Comparison of ENCODE assay signal across 8 cellular contexts in genomic region chr1:40096977-40097782, GRCh38. TPM values are rescaled to one million over a fixed set of nuclear protein-coding genes. Genes with fewer than 3 reads are reported as not detected.
A peak's percentile ranks its signal among the peaks of the same experiment; 100 is the strongest.
DNase-seq lines count a peak whose midpoint lies in the region; ATAC-seq and TF ChIP-seq lines count a peak whose summit lies in the region.

Gene PPT1 (minus strand): TSS chr1:40097252. CDS start chr1:40097238, 14 bp downstream.

- H3K4me3 Mint-ChIP-seq in CD8-positive, alpha-beta memory T cell, result peak within 1 kb of the TSS; percentile 88 to 98 (median 95)
- peak within 1 kb of the TSS; percentile 87 to 99 (median 96) for H3K4me3 Mint-ChIP-seq in IgD-negative memory B cell
- H3K4me3 Mint-ChIP-seq in activated T-helper 17 cell treated with anti-CD3 and anti-CD28 coated beads, Interleukin-2, amount 50 U/mL, for 72 hours, result peak within 1 kb of the TSS; percentile 96
- H3K4me3 Mint-ChIP-seq in natural killer cell, result peak within 1 kb of the TSS; percentile 98

- peaks cover 27 to 47% (median 39%) of the 10 kb centered on the region in 3 donors for H3K4me1 Mint-ChIP-seq in CD8-positive, alpha-beta memory T cell
- H3K4me1 Mint-ChIP-seq in IgD-negative memory B cell (peaks cover 17 to 25% (median 23%) of the 10 kb centered on the region in 3 donors), natural killer cell (peaks cover 19 to 25% of the 10 kb centered on the region in 2 donors)
- H3K4me1 Mint-ChIP-seq in activated T-helper 17 cell treated with anti-CD3 and anti-CD28 coated beads, Interleukin-2, amount 50 U/mL, for 72 hours, result peaks cover 18% of the 10 kb centered on the region

- peak within 1 kb of the TSS; percentile 86 to 99 (median 98) for H3K27ac Mint-ChIP-seq in CD8-positive, alpha-beta memory T cell
- H3K27ac Mint-ChIP-seq in IgD-negative memory B cell (peak within 1 kb of the TSS; percentile 1 to 98 (median 77)), natural killer cell (peak within 1 kb of the TSS; percentile 86)
- H3K27ac Mint-ChIP-seq in activated T-helper 17 cell treated with anti-CD3 and anti-CD28 coated beads, Interleukin-2, amount 50 U/mL, for 72 hours, result peak within 1 kb of the TSS; percentile 95

- TF ChIP-seq CTCF in GM20000 (IDR thresholded peaks at IDR 0.05; ENCODE audit: extremely low read depth, missing control alignments), result no peak
- TF ChIP-seq CTCF in natural killer cell (IDR thresholded peaks at IDR 0.05), result peak; percentile 32

- CTCF ChIA-PET in CD8-positive, alpha-beta memory T cell (lab: Charles Lee), result interaction anchor here (1.8 kb wide), 1 partner anchor 15 kb away, joined by 5 read pairs; no protein-coding TSS in a partner anchor

- H3K36me3 ChIP-seq in CD8-positive, alpha-beta memory T cell (ENCODE audit: insufficient read depth, low read length), result peaks cover 5% of the 10 kb centered on the region

- DNase-seq in CD8-positive, alpha-beta memory T cell, result peak; percentile 73 to 85 (median 83)
- DNase-seq in GM20000 (ENCODE audit: low spot score) (peak; percentile 82), RPMI7951 (ENCODE audit: low read depth) (peak; percentile 73), fibroblast of peridontal ligament (ENCODE audit: extremely low read depth) (peak; percentile 58), natural killer cell (peak; percentile 70)
- peak; percentile 40 to 78 (median 68) for DNase-seq in stimulated activated naive CD4-positive, alpha-beta T cell (lab: John Stamatoyannopoulos, UW)

- peaks cover 0 to 4% (median under 1%) of the 10 kb centered on the region in 5 donors for H3K9me3 Mint-ChIP-seq in CD8-positive, alpha-beta memory T cell
- H3K9me3 Mint-ChIP-seq in IgD-negative memory B cell, result peaks cover 2 to 6% (median 2%) of the 10 kb centered on the region in 3 donors
- peaks cover 1% of the 10 kb centered on the region for H3K9me3 Mint-ChIP-seq in activated T-helper 17 cell treated with anti-CD3 and anti-CD28 coated beads, Interleukin-2, amount 50 U/mL, for 72 hours
- no peaks in the 10 kb centered on the region for H3K9me3 Mint-ChIP-seq in natural killer cell

- peaks cover 0 to 3% of the 10 kb centered on the region in 2 donors for H3K27me3 Mint-ChIP-seq in CD8-positive, alpha-beta memory T cell
- H3K27me3 Mint-ChIP-seq in IgD-negative memory B cell, result peaks cover 5% of the 10 kb centered on the region
- H3K27me3 Mint-ChIP-seq in activated T-helper 17 cell treated with anti-CD3 and anti-CD28 coated beads, Interleukin-2, amount 50 U/mL, for 72 hours, result no peaks in the 10 kb centered on the region
- peaks cover under 1 to 7% of the 10 kb centered on the region in 2 donors for H3K27me3 Mint-ChIP-seq in natural killer cell (ENCODE audit: low read depth in 2 of 2)

- POLR2A ChIA-PET in CD8-positive, alpha-beta memory T cell (lab: Charles Lee), result interaction anchor here (0.6 kb wide), 2 partner anchors 31 to 278 kb away, joined by 3 to 5 read pairs; no protein-coding TSS in a partner anchor

- peak; percentile 96 for ATAC-seq in activated T-helper 17 cell treated with anti-CD3 and anti-CD28 coated beads, Interleukin-2, amount 50 U/mL, for 72 hours (replicated peaks)
- ATAC-seq in natural killer cell, result peak; percentile 90 to 91 (median 91)

- H3K36me3 Mint-ChIP-seq in CD8-positive, alpha-beta memory T cell, result peaks cover 3 to 25% (median 6%) of the 10 kb centered on the region in 3 donors
- H3K36me3 Mint-ChIP-seq in IgD-negative memory B cell (peaks cover 4% of the 10 kb centered on the region), natural killer cell (peaks cover 2% of the 10 kb centered on the region)
- peaks cover 30% of the 10 kb centered on the region for H3K36me3 Mint-ChIP-seq in activated T-helper 17 cell treated with anti-CD3 and anti-CD28 coated beads, Interleukin-2, amount 50 U/mL, for 72 hours (ENCODE audit: low read depth)

- intact Hi-C loops in natural killer cell (cut with micrococcal nuclease), result no loop called here

- peak within 1 kb of the TSS; percentile 56 for H3K27ac ChIP-seq in CD8-positive, alpha-beta memory T cell (ENCODE audit: low read depth, low read length)

- no peaks in the 10 kb centered on the region for H3K9me3 ChIP-seq in CD8-positive, alpha-beta memory T cell (ENCODE audit: low read length)

- H3K4me1 ChIP-seq in CD8-positive, alpha-beta memory T cell (ENCODE audit: insufficient read depth, low read length), result peaks cover 17% of the 10 kb centered on the region

- no peaks in the 10 kb centered on the region for H3K27me3 ChIP-seq in CD8-positive, alpha-beta memory T cell (ENCODE audit: insufficient read depth, low read length, poor library complexity, severe bottlenecking)

- H3K4me3 ChIP-seq in CD8-positive, alpha-beta memory T cell (ENCODE audit: low read length), result peak within 1 kb of the TSS; percentile 75

RNA-seq across cellular contexts. Expression of gene PPT1, which starts in this region (rescaled TPM):
- 100 to 1,000 TPM; 114 to 130 TPM for total RNA-seq in CD8-positive, alpha-beta memory T cell
- polyA plus RNA-seq in CD8-positive, alpha-beta memory T cell, result 138 TPM
- 107 TPM for polyA plus RNA-seq in IgD-negative memory B cell
- total RNA-seq in RPMI7951 (2014; rRNA removed; shearing (Covaris generic)), result 88.5 and 99.4 TPM in 2 replicates
- total RNA-seq in activated T-helper 17 cell treated with anti-CD3 and anti-CD28 coated beads, Interleukin-2, amount 50 U/mL, for 72 hours, result 100 to 1,000 TPM in 1 of 2 donors, 10 to 100 TPM in 1; 56.1 to 107 TPM
- total RNA-seq in natural killer cell, result 10 to 100 TPM; 24.9 to 34.5 (median 29.9) TPM

Comparison
In these comparisons a context has a peak if more than half of its experiments do, and no peak if none do; other contexts are left out.
1. Peak in every context shown above with its lines: DNase-seq, ATAC-seq, H3K4me3 ChIP-seq and H3K27ac ChIP-seq.